Comparison of ENCODE assay signal across 15 cellular contexts in the genomic region with DNA sequence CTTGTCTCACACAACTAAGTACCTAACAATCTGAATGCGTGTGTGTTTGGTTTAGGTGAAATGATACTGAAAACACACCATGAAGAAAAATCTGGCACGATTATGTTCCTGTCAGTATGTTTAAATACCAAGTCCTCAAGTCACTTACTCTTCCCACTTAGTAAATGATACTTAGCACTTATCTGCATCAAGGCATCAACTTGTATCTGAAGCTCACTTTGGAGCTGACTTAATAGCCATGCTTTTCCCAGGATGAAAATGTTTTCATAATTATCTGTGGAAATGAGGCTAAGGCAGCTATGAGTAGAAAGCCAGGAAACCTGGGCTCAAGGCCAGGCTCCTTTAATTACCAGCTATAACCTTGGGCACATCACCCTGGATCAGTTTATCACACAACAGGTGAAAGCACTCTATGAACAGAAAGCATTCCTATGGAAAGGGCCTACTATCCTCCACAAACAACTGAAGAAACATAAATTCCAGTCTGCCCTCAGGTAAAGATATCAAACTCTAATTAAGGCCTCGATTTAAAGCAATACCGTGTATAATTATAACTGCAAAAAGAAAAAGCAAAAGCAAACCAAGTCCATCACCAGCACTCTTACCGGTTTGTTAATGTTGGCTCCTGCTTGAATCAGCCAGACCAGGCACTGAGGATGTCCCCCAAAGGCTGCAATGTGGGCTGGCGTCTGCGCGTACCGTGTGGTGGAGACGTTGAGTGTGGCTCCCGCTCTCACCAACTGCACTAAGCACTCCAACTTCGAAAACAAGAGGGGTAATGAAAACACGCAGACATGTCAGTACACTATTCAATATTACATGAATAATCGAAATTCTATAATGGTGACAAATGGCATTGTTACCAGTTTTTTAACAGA. TPM values are rescaled to one million over a fixed set of nuclear protein-coding genes. Genes with fewer than 3 reads are reported as not detected.
DNase-seq lines count a peak whose midpoint lies in the region; ATAC-seq and TF ChIP-seq lines count a peak whose summit lies in the region.
"Had no signal": no experiment of that assay in that cellular context is flagged by ENCODE, and none has a peak within 500 bp of the region (broad histone marks: within the 10 kb centered on the region; RNA-seq: fewer than 3 reads in every experiment).

No MANE protein-coding gene starts in this region.

- H2AK5ac ChIP-seq in trophoblast cell (ENCODE audit: low read length), result no peak overlapping the region

- peak overlapping the region; percentile 97 for H3K27ac ChIP-seq in GM23338 (ENCODE audit: low read depth)
- no peak overlapping the region for H3K27ac ChIP-seq in trophoblast cell (ENCODE audit: low read depth, low read length)
- H3K27ac ChIP-seq: BLaER1 treated with 17β-estradiol and CSF1 and Interleukin-3, amounts not matched to agents 10 nM and 100 nM had no signal

- H3K36me3 Mint-ChIP-seq in GM23338 (ENCODE audit: low read depth) (peaks cover 65% of the 10 kb centered on the region), chondrocyte (ENCODE audit: low read depth) (peaks cover 21% of the 10 kb centered on the region)

- no peak overlapping the region for H4K91ac ChIP-seq in trophoblast cell (ENCODE audit: low read depth, low read length)

- H3K9me2 ChIP-seq in GM23338 (ENCODE audit: insufficient read depth), result no peaks in the 10 kb centered on the region

- H3K27me3 Mint-ChIP-seq in GM23338 (ENCODE audit: insufficient read depth, low read depth, poor library complexity), result peaks cover 2% of the 10 kb centered on the region
- no peaks in the 10 kb centered on the region for H3K27me3 Mint-ChIP-seq in chondrocyte (ENCODE audit: low read depth)
- H3K27me3 Mint-ChIP-seq: memory B cell had no signal

- H3K27me3 ChIP-seq in GM23338 (ENCODE audit: insufficient read depth) (no peaks in the 10 kb centered on the region), trophoblast cell (ENCODE audit: insufficient read depth, low read length) (no peaks in the 10 kb centered on the region)
- H3K27me3 ChIP-seq: BLaER1 treated with 17β-estradiol and CSF1 and Interleukin-3, amounts not matched to agents 10 nM and 100 nM had no signal

- H2AFZ ChIP-seq in GM23338, result no peak overlapping the region
- H2AFZ ChIP-seq in trophoblast cell (ENCODE audit: insufficient read depth, low read length, poor library complexity), result peak overlapping the region; percentile 23

- H3K23ac ChIP-seq in trophoblast cell (ENCODE audit: low read length), result no peak overlapping the region

- no peak for ATAC-seq in GM23338
- ATAC-seq in activated CD4-positive, CD25-positive, alpha-beta regulatory T cell treated with anti-CD3 and anti-CD28 coated beads, Interleukin-2, amount 50 U/mL, for 24 hours, result no peak
- ATAC-seq: PC-3 had no signal

- no peak overlapping the region for H2BK12ac ChIP-seq in trophoblast cell (ENCODE audit: low read length)

- H3K4me1 ChIP-seq in GM23338 (ENCODE audit: insufficient read depth) (peaks cover 58% of the 10 kb centered on the region), trophoblast cell (ENCODE audit: control insufficient read depth in 1 of 2, insufficient read depth in 2 of 2, low read length in 2 of 2) (peaks cover 6 to 8% of the 10 kb centered on the region in 2 experiments)

- H3K36me3 ChIP-seq in GM23338 (ENCODE audit: insufficient read depth) (peaks cover 8% of the 10 kb centered on the region; the same call in 1 of the 2 replicates), trophoblast cell (ENCODE audit: control insufficient read depth in 1 of 2, insufficient read depth in 2 of 2, low read length in 2 of 2) (peaks cover 9 to 16% of the 10 kb centered on the region in 2 experiments)
- H3K36me3 ChIP-seq: prostate gland had no signal

- DNase-seq in GM23338 (ENCODE audit: low spot score) (no peak), NCI-H1105 (lab: John Stamatoyannopoulos, UW) (peak; percentile 83), chondrocyte (ENCODE audit: low spot score) (no peak), trophoblast cell (no peak), HK-2 (ENCODE audit: unreplicated experiment) (no peak)
- DNase-seq in activated CD4-positive, CD25-positive, alpha-beta regulatory T cell treated with anti-CD3 and anti-CD28 coated beads, Interleukin-2, amount 50 U/mL, for 72 hours, result no peak
- DNase-seq: amygdala, EL, NCI-H446 treated with DMSO at 0.1 percent for 48 hours, PC-3, SW 1271 had no signal

- H3K9ac ChIP-seq in trophoblast cell (ENCODE audit: low read length), result no peak overlapping the region

- H3K4me1 Mint-ChIP-seq in GM23338 (peaks cover 68% of the 10 kb centered on the region), chondrocyte (ENCODE audit: low read depth) (peaks cover 76% of the 10 kb centered on the region)

- H4K20me1 ChIP-seq in GM23338 (replicated peaks; ENCODE audit: insufficient read depth), result peaks cover 36% of the 10 kb centered on the region

- no peak for TF ChIP-seq CTCF in GM23338 (conservative IDR thresholded peaks at IDR 0.05; ENCODE audit: low read depth in 2 of 2)
- no peak for TF ChIP-seq CTCF in chondrocyte (IDR thresholded peaks at IDR 0.05)

- H4K8ac ChIP-seq in trophoblast cell (ENCODE audit: low read depth, low read length), result no peak overlapping the region

- H3K79me1 ChIP-seq in trophoblast cell (ENCODE audit: low read length), result peaks cover 11% of the 10 kb centered on the region

- peaks cover 94% of the 10 kb centered on the region for H3K79me2 ChIP-seq in GM23338 (replicated peaks; ENCODE audit: insufficient read depth)
- peaks cover 35% of the 10 kb centered on the region for H3K79me2 ChIP-seq in trophoblast cell (ENCODE audit: control insufficient read depth, insufficient read depth, low read length, poor library complexity)

- H2BK5ac ChIP-seq in trophoblast cell (ENCODE audit: low read depth, low read length, poor library complexity), result no peak overlapping the region

- H3K4me2 ChIP-seq in GM23338 (peak overlapping the region; percentile 91), trophoblast cell (ENCODE audit: low read length) (no peak overlapping the region)

- no CpG with 5 or more reads among the region's 14 CpGs for WGBS in trophoblast cell (ENCODE audit: extremely low coverage, insufficient coverage, insufficient read length)

- peak overlapping the region; percentile 18 for H3K4me3 Mint-ChIP-seq in GM23338
- no peak overlapping the region for H3K4me3 Mint-ChIP-seq in chondrocyte (ENCODE audit: unreplicated experiment)
- H3K4me3 Mint-ChIP-seq: memory B cell had no signal

- H3K4ac ChIP-seq in trophoblast cell (ENCODE audit: low read depth, low read length), result peak overlapping the region; percentile 92

- H3K9me3 Mint-ChIP-seq in GM23338, result no peaks in the 10 kb centered on the region; the same call in 2 of the 3 replicates
- no peaks in the 10 kb centered on the region for H3K9me3 Mint-ChIP-seq in chondrocyte (ENCODE audit: low read depth)
- H3K9me3 Mint-ChIP-seq: memory B cell had no signal

- no peak overlapping the region for H4K12ac ChIP-seq in trophoblast cell (ENCODE audit: low read depth, low read length)

- no peak overlapping the region for H2BK120ac ChIP-seq in trophoblast cell (ENCODE audit: insufficient read depth, low read length, poor library complexity)

- no peaks in the 10 kb centered on the region for H3K9me3 ChIP-seq in trophoblast cell (ENCODE audit: insufficient read depth, low read depth, low read length)
- H3K9me3 ChIP-seq: BLaER1 treated with 17β-estradiol and CSF1 and Interleukin-3, amounts not matched to agents 10 nM and 100 nM; prostate gland had no signal

- H3K27ac Mint-ChIP-seq in GM23338, result peak overlapping the region; percentile 98
- peak overlapping the region; percentile 41 for H3K27ac Mint-ChIP-seq in chondrocyte (ENCODE audit: unreplicated experiment)
- H3K27ac Mint-ChIP-seq: memory B cell had no signal

- H3K4me3 ChIP-seq in GM23338 (peak overlapping the region; percentile 21), trophoblast cell (ENCODE audit: low read depth, low read length) (no peak overlapping the region)
- H3K4me3 ChIP-seq: BLaER1 treated with 17β-estradiol and CSF1 and Interleukin-3, amounts not matched to agents 10 nM and 100 nM; prostate gland had no signal

- peaks cover 12% of the 10 kb centered on the region; the same call in 1 of the 2 replicates for H3F3A ChIP-seq in GM23338 (replicated peaks; ENCODE audit: low read depth)

- no peak overlapping the region for H3K14ac ChIP-seq in trophoblast cell (ENCODE audit: low read length)

- no peak overlapping the region for H3K18ac ChIP-seq in trophoblast cell (ENCODE audit: low read length)

TF ChIP-seq in GM23338, 12 proteins besides CTCF, POLR2A, EP300 and RAD21 (continues in another document):
- no peak for TF ChIP-seq JUNB (IDR thresholded peaks at IDR 0.05; ENCODE audit: unreplicated experiment)
- TF ChIP-seq, protein P1, sequence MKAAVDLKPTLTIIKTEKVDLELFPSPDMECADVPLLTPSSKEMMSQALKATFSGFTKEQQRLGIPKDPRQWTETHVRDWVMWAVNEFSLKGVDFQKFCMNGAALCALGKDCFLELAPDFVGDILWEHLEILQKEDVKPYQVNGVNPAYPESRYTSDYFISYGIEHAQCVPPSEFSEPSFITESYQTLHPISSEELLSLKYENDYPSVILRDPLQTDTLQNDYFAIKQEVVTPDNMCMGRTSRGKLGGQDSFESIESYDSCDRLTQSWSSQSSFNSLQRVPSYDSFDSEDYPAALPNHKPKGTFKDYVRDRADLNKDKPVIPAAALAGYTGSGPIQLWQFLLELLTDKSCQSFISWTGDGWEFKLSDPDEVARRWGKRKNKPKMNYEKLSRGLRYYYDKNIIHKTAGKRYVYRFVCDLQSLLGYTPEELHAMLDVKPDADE (IDR thresholded peaks at IDR 0.05), result no peak

RNA-seq across cellular contexts. Expression of a gene that starts 4.6 kb away (rescaled TPM):
- 224 and 250 TPM in 2 replicates for total RNA-seq in GM23338 (2014; rRNA removed; shearing (Covaris generic))
- polyA plus RNA-seq in GM23338 (2016; fragmentation: Nextera tagmentation; extraction: Ambion mirVana), result 210 and 277 TPM in 2 replicates
- 110 to 139 TPM (median 112 TPM) in 3 replicates for total RNA-seq in chondrocyte
- polyA plus RNA-seq in trophoblast cell (2013), result 58.8 and 60.1 TPM in 2 replicates
